ENCODE assay signal across 13 cellular contexts in the genomic region with DNA sequence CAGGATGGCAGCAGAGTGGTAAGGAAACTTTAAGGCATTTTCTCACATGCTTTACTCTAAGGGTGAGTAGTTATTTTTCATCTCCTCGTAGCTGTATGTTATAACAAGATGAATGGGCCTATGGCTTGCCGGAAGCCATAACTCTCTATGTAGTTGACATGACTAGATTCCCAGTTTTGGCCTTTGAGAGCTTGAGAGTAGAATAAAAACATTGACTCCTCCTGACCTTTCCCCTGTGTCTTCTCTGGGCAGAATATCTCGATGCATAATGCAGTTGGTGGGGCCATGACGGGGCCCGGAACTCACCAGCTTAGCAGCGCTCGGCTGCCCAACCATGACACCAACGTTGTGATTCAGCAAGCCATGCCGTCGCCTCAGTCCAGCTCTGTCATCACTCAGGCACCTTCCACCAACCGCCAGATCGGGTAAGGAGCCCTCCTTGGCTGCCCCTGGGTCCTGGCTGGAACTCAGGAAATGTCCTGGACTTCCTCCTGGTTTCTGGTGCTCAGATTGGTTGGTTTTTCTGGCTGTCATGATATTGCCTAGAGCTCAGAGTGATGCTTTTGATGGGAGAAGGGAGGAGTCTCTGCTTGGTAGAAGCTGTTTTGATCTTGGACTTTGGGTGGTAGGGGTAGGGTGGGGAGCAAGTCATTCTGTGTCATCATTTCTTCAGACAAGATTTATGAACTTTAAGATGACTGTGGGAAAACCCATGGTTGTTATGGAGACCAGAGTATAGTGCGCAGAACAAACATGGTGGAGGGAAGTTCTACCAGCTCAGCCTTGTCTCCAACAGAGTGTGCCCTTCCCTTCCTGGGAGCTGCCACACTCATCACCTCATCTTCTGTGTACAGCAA.
DNase-seq lines count a peak whose midpoint lies in the region; ATAC-seq, FAIRE-seq and TF ChIP-seq lines count a peak whose summit lies in the region.
"Had no signal": no experiment of that assay in that cellular context is flagged by ENCODE, and none has a peak within 500 bp of the region (broad histone marks: within the 10 kb centered on the region; RNA-seq: fewer than 3 reads in every experiment).

No MANE protein-coding gene starts in this region.

- no peak overlapping the region for H3K4me2 ChIP-seq in MM.1S (ENCODE audit: low read depth, low read length)

- no peaks in the 10 kb centered on the region for H3K27me3 Mint-ChIP-seq in activated naive CD4-positive, alpha-beta T cell treated with anti-CD3 and anti-CD28 coated beads, Interleukin-2, amount 10 ng/mL, durations not matched to agents 7 days and 5 days

- no peaks in the 10 kb centered on the region for H4K20me1 ChIP-seq in MM.1S (ENCODE audit: insufficient read depth, low read length)

- no peak overlapping the region for H3K4me3 Mint-ChIP-seq in activated naive CD4-positive, alpha-beta T cell treated with anti-CD3 and anti-CD28 coated beads, Interleukin-2, amount 10 ng/mL, durations not matched to agents 7 days and 5 days
- H3K4me3 Mint-ChIP-seq: naive thymus-derived CD8-positive, alpha-beta T cell had no signal

- H3K4me1 Mint-ChIP-seq in activated naive CD4-positive, alpha-beta T cell treated with anti-CD3 and anti-CD28 coated beads, Interleukin-2, amount 10 ng/mL, durations not matched to agents 7 days and 5 days: no peaks in the 10 kb centered on the region

- no peaks in the 10 kb centered on the region for H3K79me2 ChIP-seq in MM.1S (ENCODE audit: low read length)

- no peaks in the 10 kb centered on the region for H3K9me2 ChIP-seq in MM.1S (replicated peaks; ENCODE audit: insufficient read depth, low read length)

- CTCF ChIA-PET in activated naive CD4-positive, alpha-beta T cell treated with anti-CD3 and anti-CD28 coated beads, Interleukin-2, amount 10 ng/mL, durations not matched to agents 7 days and 5 days (lab: Charles Lee): interaction anchor here (0.5 kb wide), 1 partner anchor 532 kb away, joined by 3 read pairs; no protein-coding TSS in a partner anchor

- H3K27ac ChIP-seq in kidney (ENCODE audit: low read depth in 2 of 2, low read length in 2 of 2): no peak overlapping the region
- H3K27ac ChIP-seq in MM.1S (ENCODE audit: low read length): no peak overlapping the region
- H3K27ac ChIP-seq: HL-60, upper lobe of left lung had no signal

- H3K9me3 Mint-ChIP-seq in activated naive CD4-positive, alpha-beta T cell treated with anti-CD3 and anti-CD28 coated beads, Interleukin-2, amount 10 ng/mL, durations not matched to agents 7 days and 5 days: no peaks in the 10 kb centered on the region
- H3K9me3 Mint-ChIP-seq: naive thymus-derived CD8-positive, alpha-beta T cell had no signal

- TF ChIP-seq CTCF in kidney (IDR thresholded peaks at IDR 0.05; ENCODE audit: borderline replicate concordance, extremely low read depth, insufficient read depth): no peak
- TF ChIP-seq CTCF in MM.1S (IDR thresholded peaks at IDR 0.05; ENCODE audit: low read length): no peak

- in situ Hi-C loops in G401 (cut with HindIII; ENCODE audit: low sequenced_read_pairs): no loop called here

- H3K36me3 Mint-ChIP-seq in activated naive CD4-positive, alpha-beta T cell treated with anti-CD3 and anti-CD28 coated beads, Interleukin-2, amount 10 ng/mL, durations not matched to agents 7 days and 5 days: no peaks in the 10 kb centered on the region
- H3K36me3 Mint-ChIP-seq: naive thymus-derived CD8-positive, alpha-beta T cell had no signal

- DNase-seq in kidney: peak; percentile 92
- no peak for DNase-seq in NOMO-1 (lab: John Stamatoyannopoulos, UW; ENCODE audit: unreplicated experiment in 2 of 2)
- DNase-seq in MM.1S: no peak
- DNase-seq in activated naive CD4-positive, alpha-beta T cell treated with anti-CD3 and anti-CD28 coated beads, Interleukin-2, amount 10 ng/mL, durations not matched to agents 7 days and 5 days: no peak
- no peak for DNase-seq in G401 (ENCODE audit: low spot score)
- DNase-seq: activated CD8-positive, alpha-beta memory T cell treated with anti-CD3 and anti-CD28 coated beads, Interleukin-2, amount 50 U/mL, for 48 hours; hypothalamus; naive thymus-derived CD8-positive, alpha-beta T cell had no signal

- H2AFZ ChIP-seq in MM.1S (ENCODE audit: low read length): no peak overlapping the region

- H3K27ac Mint-ChIP-seq in activated naive CD4-positive, alpha-beta T cell treated with anti-CD3 and anti-CD28 coated beads, Interleukin-2, amount 10 ng/mL, durations not matched to agents 7 days and 5 days: no peak overlapping the region
- H3K27ac Mint-ChIP-seq: naive thymus-derived CD8-positive, alpha-beta T cell had no signal

- no peak overlapping the region for H3K9ac ChIP-seq in kidney (ENCODE audit: low read length in 2 of 2)
- H3K9ac ChIP-seq in MM.1S (ENCODE audit: low read length): no peak overlapping the region

- peak; percentile 89 for ATAC-seq in GM18505 (IDR thresholded peaks at IDR 0.05; ENCODE audit: unreplicated experiment)
- ATAC-seq in GM21737 (IDR thresholded peaks at IDR 0.05; ENCODE audit: unreplicated experiment): peak; percentile 91
- peak; percentile 91 for ATAC-seq in HG03432 (IDR thresholded peaks at IDR 0.05; ENCODE audit: unreplicated experiment)
- ATAC-seq: naive thymus-derived CD8-positive, alpha-beta T cell had no signal

- no peaks in the 10 kb centered on the region for H3K27me3 ChIP-seq in MM.1S (replicated peaks; ENCODE audit: insufficient read depth, low read length)
- H3K27me3 ChIP-seq: upper lobe of left lung had no signal

- H3K4me3 ChIP-seq in kidney (ENCODE audit: low read length in 2 of 2) (no peak overlapping the region), MM.1S (ENCODE audit: low read length) (no peak overlapping the region)
- H3K4me3 ChIP-seq: upper lobe of left lung had no signal

- H3K36me3 ChIP-seq in kidney (ENCODE audit: control insufficient read depth in 1 of 2, insufficient read depth in 2 of 2, low read length in 2 of 2) (no peaks in the 10 kb centered on the region), MM.1S (replicated peaks; ENCODE audit: insufficient read depth, low read length) (no peaks in the 10 kb centered on the region)
- H3K36me3 ChIP-seq: upper lobe of left lung had no signal

- FAIRE-seq in kidney (lab: Jason Lieb, UNC): no peak

- peak; percentile 67 for TF ChIP-seq POLR2A in GM18505 (IDR thresholded peaks at IDR 0.05; ENCODE audit: borderline replicate concordance, extremely low read depth, insufficient read depth, insufficient read length)

- H3K9me3 ChIP-seq in kidney (ENCODE audit: control insufficient read depth in 1 of 2, low read length in 2 of 2) (no peaks in the 10 kb centered on the region), MM.1S (replicated peaks; ENCODE audit: insufficient read depth, low read length) (no peaks in the 10 kb centered on the region)
- H3K9me3 ChIP-seq: upper lobe of left lung had no signal

- intact Hi-C loops in kidney (cut with DNase I): no loop called here

- no peaks in the 10 kb centered on the region for H3F3A ChIP-seq in MM.1S (ENCODE audit: insufficient read depth, low read length)

- peaks cover 0 to 14% of the 10 kb centered on the region in 2 donors for H3K4me1 ChIP-seq in kidney (ENCODE audit: control insufficient read depth in 1 of 2, insufficient read depth in 1 of 2, low read depth in 1 of 2, low read length in 2 of 2)
- H3K4me1 ChIP-seq in MM.1S (ENCODE audit: low read length): no peaks in the 10 kb centered on the region
